In genomic region chr17:48299760-48300159, GRCh38 we compare ENCODE assay signal across 15 cellular contexts.
DNase-seq lines count a peak whose midpoint lies in the region; ATAC-seq, FAIRE-seq and TF ChIP-seq lines count a peak whose summit lies in the region.
"Had no signal": no experiment of that assay in that cellular context is flagged by ENCODE, and none has a peak within 500 bp of the region (broad histone marks: within the 10 kb centered on the region; RNA-seq: fewer than 3 reads in every experiment).

No MANE protein-coding gene starts in this region.

- H3K36me3 ChIP-seq in colonic mucosa: no peaks in the 10 kb centered on the region
- H3K36me3 ChIP-seq: breast epithelium had no signal

- CTCF ChIA-PET in activated CD8-positive, alpha-beta T cell treated with anti-CD3 and anti-CD28 coated beads, Interleukin-2, amount 10 ng/mL, durations not matched to agents 7 days and 5 days (lab: Charles Lee): interaction anchor here (0.9 to 1.3 kb wide), 2 partner anchors 9 to 37 kb away, joined by 3 to 4 read pairs; no protein-coding TSS in a partner anchor

- H3K27ac Mint-ChIP-seq in activated CD8-positive, alpha-beta T cell treated with anti-CD3 and anti-CD28 coated beads, Interleukin-2, amount 10 ng/mL, durations not matched to agents 7 days and 5 days: peak overlapping the region; percentile 22
- H3K27ac Mint-ChIP-seq in stimulated activated naive CD8-positive, alpha-beta T cell treated with anti-CD3 and anti-CD28 coated beads, Interleukin-15, Interleukin-2, amounts not matched to agents 100 ng/mL and 50 ng/mL, for 24 hours: peak overlapping the region; percentile 76

- POLR2A ChIA-PET in activated CD8-positive, alpha-beta T cell treated with anti-CD3 and anti-CD28 coated beads, Interleukin-2, amount 10 ng/mL, durations not matched to agents 7 days and 5 days (lab: Charles Lee): no interaction called here

- no peaks in the 10 kb centered on the region for H3K27me3 ChIP-seq in colonic mucosa

- DNase-seq in stimulated activated CD4-positive, alpha-beta T cell treated with anti-CD3 and anti-CD28 coated beads, Interleukin-12 subunit alpha, Interleukin-12 subunit beta, amount 100 ng/mL, for 4 hours: peak; percentile 6
- no peak for DNase-seq in stimulated activated CD4-positive, alpha-beta T cell treated with anti-CD3 and anti-CD28 coated beads, Interleukin-2, amount 100 ng/mL, for 48 hours
- DNase-seq in H54 (ENCODE audit: insufficient read length, low spot score) (no peak), epidermal melanocyte (ENCODE audit: insufficient read length, low spot score) (no peak), GM19239 (ENCODE audit: insufficient read length, low spot score) (no peak), colonic mucosa (no peak)
- no peak for DNase-seq in activated CD8-positive, alpha-beta T cell treated with anti-CD3 and anti-CD28 coated beads, Interleukin-2, amount 10 ng/mL, durations not matched to agents 7 days and 5 days
- DNase-seq: AML-193; NCI-H1930; NK-92 treated with Interleukin-12 subunit alpha and Interleukin-12 subunit beta, amount 100 ng/mL, for 24 hours; psoas muscle; SHP77 treated with DMSO at 0.1 percent for 48 hours had no signal

- H3K9me3 Mint-ChIP-seq in activated CD8-positive, alpha-beta T cell treated with anti-CD3 and anti-CD28 coated beads, Interleukin-2, amount 10 ng/mL, durations not matched to agents 7 days and 5 days (ENCODE audit: insufficient read depth): no peaks in the 10 kb centered on the region
- H3K9me3 Mint-ChIP-seq in stimulated activated naive CD8-positive, alpha-beta T cell treated with anti-CD3 and anti-CD28 coated beads, Interleukin-15, Interleukin-2, amounts not matched to agents 100 ng/mL and 50 ng/mL, for 24 hours: no peaks in the 10 kb centered on the region

- no peaks in the 10 kb centered on the region for H3K9me3 ChIP-seq in colonic mucosa
- H3K9me3 ChIP-seq: breast epithelium, psoas muscle had no signal

- intact Hi-C loops in colonic mucosa (cut with DNase I): loop anchor here (10.0 kb wide), 1 partner anchor 65 kb away; no protein-coding TSS in a partner anchor

- peaks cover 9% of the 10 kb centered on the region for H3K36me3 Mint-ChIP-seq in activated CD8-positive, alpha-beta T cell treated with anti-CD3 and anti-CD28 coated beads, Interleukin-2, amount 10 ng/mL, durations not matched to agents 7 days and 5 days (ENCODE audit: low read depth)
- H3K36me3 Mint-ChIP-seq in stimulated activated naive CD8-positive, alpha-beta T cell treated with anti-CD3 and anti-CD28 coated beads, Interleukin-15, Interleukin-2, amounts not matched to agents 100 ng/mL and 50 ng/mL, for 24 hours (ENCODE audit: low read depth): peaks cover 8% of the 10 kb centered on the region

- no peak for TF ChIP-seq POLR2A in H54 (IDR thresholded peaks at IDR 0.05; ENCODE audit: low read depth, low read length)

- H3K27ac ChIP-seq in colonic mucosa: no peak overlapping the region
- H3K27ac ChIP-seq: breast epithelium, psoas muscle had no signal

- H3K9ac ChIP-seq in colonic mucosa (ENCODE audit: low read depth in 2 of 2, low read length in 2 of 2): no peak overlapping the region

- no peak overlapping the region for H3K4me3 Mint-ChIP-seq in activated CD8-positive, alpha-beta T cell treated with anti-CD3 and anti-CD28 coated beads, Interleukin-2, amount 10 ng/mL, durations not matched to agents 7 days and 5 days
- no peak overlapping the region for H3K4me3 Mint-ChIP-seq in stimulated activated naive CD8-positive, alpha-beta T cell treated with anti-CD3 and anti-CD28 coated beads, Interleukin-15, Interleukin-2, amounts not matched to agents 100 ng/mL and 50 ng/mL, for 24 hours

- peak; percentile 6 for FAIRE-seq in H54 (lab: Jason Lieb, UNC)
- no peak for FAIRE-seq in GM19239 (lab: Jason Lieb, UNC)
- FAIRE-seq: keratinocyte had no signal

- no peak overlapping the region for H3K4me3 ChIP-seq in colonic mucosa
- H3K4me3 ChIP-seq: breast epithelium, psoas muscle had no signal

- H3K27me3 Mint-ChIP-seq in activated CD8-positive, alpha-beta T cell treated with anti-CD3 and anti-CD28 coated beads, Interleukin-2, amount 10 ng/mL, durations not matched to agents 7 days and 5 days (ENCODE audit: low read depth): no peaks in the 10 kb centered on the region
- no peaks in the 10 kb centered on the region for H3K27me3 Mint-ChIP-seq in stimulated activated naive CD8-positive, alpha-beta T cell treated with anti-CD3 and anti-CD28 coated beads, Interleukin-15, Interleukin-2, amounts not matched to agents 100 ng/mL and 50 ng/mL, for 24 hours

- H3K4me1 Mint-ChIP-seq in activated CD8-positive, alpha-beta T cell treated with anti-CD3 and anti-CD28 coated beads, Interleukin-2, amount 10 ng/mL, durations not matched to agents 7 days and 5 days (ENCODE audit: low read depth): peaks cover 26% of the 10 kb centered on the region
- peaks cover 54% of the 10 kb centered on the region for H3K4me1 Mint-ChIP-seq in stimulated activated naive CD8-positive, alpha-beta T cell treated with anti-CD3 and anti-CD28 coated beads, Interleukin-15, Interleukin-2, amounts not matched to agents 100 ng/mL and 50 ng/mL, for 24 hours (ENCODE audit: low read depth)

- no peak for ATAC-seq in activated CD8-positive, alpha-beta T cell treated with anti-CD3 and anti-CD28 coated beads, Interleukin-2, amount 10 ng/mL, durations not matched to agents 7 days and 5 days
- ATAC-seq: psoas muscle had no signal

- TF ChIP-seq CTCF in colonic mucosa (IDR thresholded peaks at IDR 0.05): no peak

- no peaks in the 10 kb centered on the region for H3K4me1 ChIP-seq in colonic mucosa
- H3K4me1 ChIP-seq: breast epithelium had no signal
